29 cellular contexts compared by ENCODE assay signal in the genomic region with DNA sequence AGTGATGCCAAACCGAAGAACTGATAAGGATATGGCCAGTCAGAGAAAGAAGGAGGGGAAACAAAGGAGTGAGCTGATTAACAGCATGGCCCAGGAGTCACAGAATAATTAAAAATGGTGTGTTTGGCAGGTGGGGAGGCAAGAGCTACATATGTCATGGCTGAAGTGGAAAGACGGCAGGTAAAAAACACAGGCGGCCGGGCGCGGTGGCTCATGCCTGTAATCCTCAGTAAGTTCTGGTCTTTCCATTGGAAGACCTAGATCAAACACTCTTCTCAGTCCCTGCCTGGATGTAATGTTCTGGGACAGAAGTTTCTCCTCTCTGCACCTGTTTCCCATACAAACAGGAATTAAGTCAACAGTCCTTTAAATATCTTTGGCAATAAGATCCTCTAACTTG.
"Had no signal": no experiment of that assay in that cellular context is flagged by ENCODE, and none has a peak within 500 bp of the region (broad histone marks: within the 10 kb centered on the region; RNA-seq: fewer than 3 reads in every experiment).

No MANE protein-coding gene starts in this region.

- H3K9me3 Mint-ChIP-seq: dendritic cell treated with granulocyte-macrophage colony-stimulating factor and Interleukin-4, amounts not matched to agents 40 ng/mL and 50 ng/mL, for 4 days; endodermal cell had no signal

- H3K4me1 ChIP-seq: colonic mucosa, esophagus squamous epithelium, gastrocnemius medialis had no signal

- H3K4me3 Mint-ChIP-seq: dendritic cell treated with granulocyte-macrophage colony-stimulating factor and Interleukin-4, amounts not matched to agents 40 ng/mL and 50 ng/mL, for 4 days; effector memory CD8-positive, alpha-beta T cell; endodermal cell had no signal

- H3K27ac ChIP-seq: colonic mucosa, coronary artery, epithelial cell of prostate, esophagus muscularis mucosa, esophagus squamous epithelium, foreskin keratinocyte, gastrocnemius medialis, gastroesophageal sphincter, heart left ventricle, heart right ventricle had no signal

- H3K9me3 ChIP-seq: colonic mucosa, esophagus muscularis mucosa, esophagus squamous epithelium, gastrocnemius medialis, gastroesophageal sphincter, heart left ventricle, heart right ventricle had no signal

- H3K27me3 ChIP-seq: colonic mucosa, dorsolateral prefrontal cortex, esophagus muscularis mucosa, esophagus squamous epithelium, gastrocnemius medialis, gastroesophageal sphincter, heart left ventricle, heart right ventricle had no signal

- H3K27me3 Mint-ChIP-seq: dendritic cell treated with granulocyte-macrophage colony-stimulating factor and Interleukin-4, amounts not matched to agents 40 ng/mL and 50 ng/mL, for 4 days; effector memory CD8-positive, alpha-beta T cell had no signal

- H3K27ac Mint-ChIP-seq: dendritic cell treated with granulocyte-macrophage colony-stimulating factor and Interleukin-4, amounts not matched to agents 40 ng/mL and 50 ng/mL, for 4 days; effector memory CD8-positive, alpha-beta T cell; endodermal cell had no signal

- H3K4me3 ChIP-seq: colonic mucosa, coronary artery, esophagus muscularis mucosa, esophagus squamous epithelium, gastrocnemius medialis, gastroesophageal sphincter, heart left ventricle, heart right ventricle had no signal

- ATAC-seq: effector memory CD8-positive, alpha-beta T cell; esophagus mucosa; foreskin keratinocyte; gastrocnemius medialis; gastroesophageal sphincter; heart left ventricle; heart right ventricle had no signal

- DNase-seq: colonic mucosa; cortex of kidney; dermis blood vessel endothelial cell; dorsolateral prefrontal cortex; effector CD4-positive, alpha-beta T cell; effector CD8-positive, alpha-beta T cell; effector memory CD4-positive, alpha-beta T cell; effector memory CD8-positive, alpha-beta T cell; endodermal cell; erythroblast; esophagus squamous epithelium; foreskin fibroblast; foreskin keratinocyte; foreskin melanocyte; gastrocnemius medialis; glutamatergic neuron; head of caudate nucleus; heart left ventricle; heart right ventricle had no signal

- H3K36me3 ChIP-seq: colonic mucosa, esophagus muscularis mucosa, esophagus squamous epithelium, gastrocnemius medialis, gastroesophageal sphincter, heart left ventricle, heart right ventricle had no signal

- FAIRE-seq: colon, endometrium, endothelial cell of umbilical vein, frontal cortex had no signal
